20 cellular contexts compared by ENCODE assay signal in genomic region chr4:128229458-128229805, GRCh38. TPM values are rescaled to one million over a fixed set of nuclear protein-coding genes. Genes with fewer than 3 reads are reported as not detected.
DNase-seq lines count a peak whose midpoint lies in the region; ATAC-seq and TF ChIP-seq lines count a peak whose summit lies in the region.
"Had no signal": no experiment of that assay in that cellular context is flagged by ENCODE, and none has a peak within 500 bp of the region (broad histone marks: within the 10 kb centered on the region; RNA-seq: fewer than 3 reads in every experiment).

No MANE protein-coding gene starts in this region.

- 0 out of 2 replicates have a peak overlapping the region, but pooled peaks have one; percentile 27 for H3K14ac ChIP-seq in IMR-90 (replicated peaks; ENCODE audit: low read depth, low read length)

- H3K27ac ChIP-seq in IMR-90 (ENCODE audit: insufficient read depth, low read length) (no peak overlapping the region), epithelial cell of prostate (peak overlapping the region; percentile 43)
- H3K27ac ChIP-seq: heart left ventricle, psoas muscle had no signal

- in situ Hi-C loops in IMR-90 (cut with MboI; ENCODE audit: low sequenced_read_pairs) = no loop called here

- TF ChIP-seq RAD21 in IMR-90 (IDR thresholded peaks at IDR 0.05; ENCODE audit: low read length) = no peak

- H3K27me3 ChIP-seq in IMR-90 (ENCODE audit: control insufficient read depth, insufficient read depth, low read length) = no peaks in the 10 kb centered on the region
- H3K27me3 ChIP-seq: heart left ventricle had no signal

- H3K79me1 ChIP-seq in IMR-90 (ENCODE audit: low read depth in 1 of 2, low read length in 2 of 2) = no peaks in the 10 kb centered on the region; a peak in 1 of 4 replicates

- peak overlapping the region; percentile 67 for H2BK120ac ChIP-seq in IMR-90 (ENCODE audit: low read depth, low read length)

- no peak for TF ChIP-seq CTCF in IMR-90 (conservative IDR thresholded peaks at IDR 0.05; ENCODE audit: low read depth, low read length)
- no peak for TF ChIP-seq CTCF in osteocyte (IDR thresholded peaks at IDR 0.05)

- no peak overlapping the region for H2AFZ ChIP-seq in IMR-90 (replicated peaks; ENCODE audit: low read length, poor library complexity)

- no peak overlapping the region for H3K56ac ChIP-seq in IMR-90 (ENCODE audit: extremely low read depth, insufficient read depth, low read length)

- no peaks in the 10 kb centered on the region for H3K36me3 Mint-ChIP-seq in osteocyte (ENCODE audit: unreplicated experiment)
- H3K36me3 Mint-ChIP-seq: activated naive CD4-positive, alpha-beta T cell treated with anti-CD3 and anti-CD28 coated beads, Interleukin-2, amount 10 ng/mL, durations not matched to agents 7 days and 5 days; memory B cell; natural killer cell treated with Interleukin-12 subunit alpha and Interleukin-12 subunit beta and Interleukin-15 and Interleukin-18, amount 100 ng/mL, for 72 hours had no signal

- H3K4me1 Mint-ChIP-seq in osteocyte (ENCODE audit: unreplicated experiment) = peaks cover 36% of the 10 kb centered on the region
- H3K4me1 Mint-ChIP-seq: activated CD4-positive, alpha-beta memory T cell treated with anti-CD3 and anti-CD28 coated beads, Interleukin-2, amount 10 ng/mL, durations not matched to agents 7 days and 5 days; activated naive CD4-positive, alpha-beta T cell treated with anti-CD3 and anti-CD28 coated beads, Interleukin-2, amount 10 ng/mL, durations not matched to agents 7 days and 5 days; memory B cell had no signal

- H3K18ac ChIP-seq in IMR-90 (ENCODE audit: low read depth, low read length) = peak overlapping the region; percentile 86; the same call in 1 of the 2 replicates

- no peak overlapping the region for H3K4me3 Mint-ChIP-seq in osteocyte (ENCODE audit: unreplicated experiment)
- H3K4me3 Mint-ChIP-seq: activated CD4-positive, alpha-beta memory T cell treated with anti-CD3 and anti-CD28 coated beads, Interleukin-2, amount 10 ng/mL, durations not matched to agents 7 days and 5 days; activated naive CD4-positive, alpha-beta T cell treated with anti-CD3 and anti-CD28 coated beads, Interleukin-2, amount 10 ng/mL, durations not matched to agents 7 days and 5 days; memory B cell; natural killer cell treated with Interleukin-12 subunit alpha and Interleukin-12 subunit beta and Interleukin-15 and Interleukin-18, amount 100 ng/mL, for 72 hours had no signal

- peak overlapping the region; percentile 84 for H3K27ac Mint-ChIP-seq in osteocyte (ENCODE audit: unreplicated experiment)
- H3K27ac Mint-ChIP-seq: activated CD4-positive, alpha-beta memory T cell treated with anti-CD3 and anti-CD28 coated beads, Interleukin-2, amount 10 ng/mL, durations not matched to agents 7 days and 5 days; activated naive CD4-positive, alpha-beta T cell treated with anti-CD3 and anti-CD28 coated beads, Interleukin-2, amount 10 ng/mL, durations not matched to agents 7 days and 5 days; memory B cell; natural killer cell treated with Interleukin-12 subunit alpha and Interleukin-12 subunit beta and Interleukin-15 and Interleukin-18, amount 100 ng/mL, for 72 hours had no signal

- H3K27me3 Mint-ChIP-seq in osteocyte (ENCODE audit: unreplicated experiment) = no peaks in the 10 kb centered on the region
- H3K27me3 Mint-ChIP-seq: activated CD4-positive, alpha-beta memory T cell treated with anti-CD3 and anti-CD28 coated beads, Interleukin-2, amount 10 ng/mL, durations not matched to agents 7 days and 5 days had no signal

- no peak overlapping the region for H2AK5ac ChIP-seq in IMR-90 (ENCODE audit: low read depth, low read length)

- no peaks in the 10 kb centered on the region for H4K20me1 ChIP-seq in IMR-90 (ENCODE audit: insufficient read depth, low read length)

- no peak overlapping the region for H3K4me2 ChIP-seq in IMR-90 (ENCODE audit: low read depth, low read length)

- H3K4me1 ChIP-seq in IMR-90 (ENCODE audit: control insufficient read depth, insufficient read depth, low read length) = peaks cover 16% of the 10 kb centered on the region
- H3K4me1 ChIP-seq: heart left ventricle, psoas muscle had no signal

- peak overlapping the region; percentile 61; the same call in 1 of the 2 replicates for H4K91ac ChIP-seq in IMR-90 (ENCODE audit: insufficient read depth, low read depth, low read length)

- peaks cover 2% of the 10 kb centered on the region; the same call in 1 of the 2 replicates for H3K9me1 ChIP-seq in IMR-90 (ENCODE audit: insufficient read depth, low read length)

- peak overlapping the region; percentile 27 for H2BK5ac ChIP-seq in IMR-90 (ENCODE audit: low read depth, low read length, poor library complexity, severe bottlenecking)

- H3K23ac ChIP-seq in IMR-90 (ENCODE audit: low read depth, low read length) = no peak overlapping the region

- TF ChIP-seq POLR2A in IMR-90 (IDR thresholded peaks at IDR 0.05; ENCODE audit: low read depth, low read length) = no peak

- H3K4ac ChIP-seq in IMR-90 (ENCODE audit: low read depth, low read length) = peak overlapping the region; percentile 11; the same call in 1 of the 2 replicates

- dilution Hi-C loops in IMR-90 (cut with HindIII; ENCODE audit: low sequenced_read_pairs, unreplicated experiment) = no loop called here

- peak overlapping the region; percentile 48 for H2BK20ac ChIP-seq in IMR-90 (ENCODE audit: low read depth, low read length)

- peaks cover 5% of the 10 kb centered on the region for H3K9me3 Mint-ChIP-seq in osteocyte (ENCODE audit: unreplicated experiment)
- H3K9me3 Mint-ChIP-seq: activated CD4-positive, alpha-beta memory T cell treated with anti-CD3 and anti-CD28 coated beads, Interleukin-2, amount 10 ng/mL, durations not matched to agents 7 days and 5 days; activated naive CD4-positive, alpha-beta T cell treated with anti-CD3 and anti-CD28 coated beads, Interleukin-2, amount 10 ng/mL, durations not matched to agents 7 days and 5 days; memory B cell; natural killer cell treated with Interleukin-12 subunit alpha and Interleukin-12 subunit beta and Interleukin-15 and Interleukin-18, amount 100 ng/mL, for 72 hours had no signal

- CTCF ChIA-PET in IMR-90 (lab: Yijun Ruan, JAX) = interaction anchor here (0.5 to 0.7 kb wide), 2 partner anchors 12 to 165 kb away, joined by 3 read pairs; no protein-coding TSS in a partner anchor

- peak overlapping the region; percentile 79; the same call in 1 of the 2 replicates for H4K5ac ChIP-seq in IMR-90 (ENCODE audit: low read depth, low read length)

- ATAC-seq in IMR-90 (ENCODE audit: low read depth) = no peak
- ATAC-seq: heart left ventricle; natural killer cell treated with Interleukin-12 subunit alpha and Interleukin-12 subunit beta and Interleukin-15 and Interleukin-18, amount 100 ng/mL, for 72 hours; psoas muscle had no signal

- peak overlapping the region in 1 of 2 experiments; percentile 31; a peak in 1 of 4 replicates for H4K8ac ChIP-seq in IMR-90 (ENCODE audit: low read depth in 2 of 2, low read length in 2 of 2)

- H3K36me3 ChIP-seq in IMR-90 (ENCODE audit: control insufficient read depth, insufficient read depth, low read length) = no peaks in the 10 kb centered on the region
- H3K36me3 ChIP-seq: heart left ventricle had no signal

- no peak overlapping the region for H3K9ac ChIP-seq in IMR-90 (ENCODE audit: low read depth, low read length)

- no CpG with 5 or more reads among the region's 3 CpGs for WGBS in IMR-90 (ENCODE audit: extremely low coverage in 2 of 2, insufficient read length in 1 of 2), 2 experiments

- intact Hi-C loops in IMR-90 (cut with micrococcal nuclease) = loop anchor here (5.0 kb wide), 1 partner anchor 158 kb away; no protein-coding TSS in a partner anchor

- H2AK9ac ChIP-seq in IMR-90 (replicated peaks; ENCODE audit: low read depth, low read length, poor library complexity) = no peak overlapping the region

- BruUV-seq in IMR-90 (replicated peaks; lab: Mats Ljungman, UMichigan) = no TSS peak

- peak; percentile 43 for DNase-seq in IMR-90
- DNase-seq in NCI-H82 (lab: John Stamatoyannopoulos, UW) = peak; percentile 97
- DNase-seq in epithelial cell of prostate (ENCODE audit: low read depth, low spot score) = peak; percentile 39
- no peak for DNase-seq in osteocyte (ENCODE audit: extremely low spot score, unreplicated experiment)
- DNase-seq in SHP77 (lab: John Stamatoyannopoulos, UW) = no peak
- DNase-seq in NCI-H2029 (lab: John Stamatoyannopoulos, UW) = no peak
- DNase-seq in 8988T = no peak
- DNase-seq: activated CD4-positive, alpha-beta memory T cell treated with anti-CD3 and anti-CD28 coated beads, Interleukin-2, amount 10 ng/mL, durations not matched to agents 7 days and 5 days; activated naive CD4-positive, alpha-beta T cell treated with anti-CD3 and anti-CD28 coated beads, Interleukin-2, amount 10 ng/mL, durations not matched to agents 7 days and 5 days; activated T-cell treated with anti-CD3 and anti-CD28 coated beads, Interleukin-2, amount 50 U/mL, for 1 hour; Calu3; heart left ventricle; islet precursor cell; KG1; NCI-H1092; psoas muscle; SHP77 treated with DMSO at 0.1 percent for 48 hours; T-helper 1 cell had no signal

- no peaks in the 10 kb centered on the region for H3K9me3 ChIP-seq in IMR-90 (ENCODE audit: control insufficient read depth, insufficient read depth, low read length)
- H3K9me3 ChIP-seq: psoas muscle had no signal

- H3K4me3 ChIP-seq in IMR-90 (ENCODE audit: insufficient read depth, low read depth, low read length) = no peak overlapping the region
- H3K4me3 ChIP-seq: heart left ventricle, psoas muscle had no signal

- peak overlapping the region; percentile 36; the same call in 1 of the 3 replicates for H2BK15ac ChIP-seq in IMR-90 (ENCODE audit: low read depth, low read length)

- POLR2A ChIA-PET in IMR-90 (lab: Charles Lee; ENCODE audit: unreplicated experiment) = no interaction called here

TF ChIP-seq in IMR-90, 13 proteins besides CTCF, POLR2A, EP300 and RAD21:
- no peak for TF ChIP-seq BHLHE40 (IDR thresholded peaks at IDR 0.05; ENCODE audit: low read depth, low read length)
- TF ChIP-seq MAFK (IDR thresholded peaks at IDR 0.05; ENCODE audit: low read depth, low read length) = no peak
- TF ChIP-seq FOS (IDR thresholded peaks at IDR 0.05; ENCODE audit: low read depth, low read length) = no peak
- TF ChIP-seq RFX5 (IDR thresholded peaks at IDR 0.05; ENCODE audit: low read depth, low read length) = no peak

RNA-seq across cellular contexts. Expression of gene PGRMC2, which starts 58.2 kb away (rescaled TPM):
- total RNA-seq in IMR-90 (2012; rRNA removed) (13.4 and 24.4 TPM in 2 replicates), osteocyte (79.2 and 88.9 TPM in 2 replicates)
- 21.9 and 40.7 TPM in 2 replicates for polyA plus RNA-seq in IMR-90 (2012; rRNA removed)
- 8.0 and 8.9 TPM in 2 replicates for polyA plus RNA-seq in IMR-90 (2012; cell fraction: cytosol; rRNA removed)
- 2.2 and 19.3 TPM in 2 replicates for polyA plus RNA-seq in IMR-90 (2012; cell fraction: nucleus; rRNA removed; ENCODE audit: low replicate concordance)

Comparison
In these comparisons a context has a peak if more than half of its experiments do, and no peak if none do; other contexts are left out.
1. DNase-seq: peak in IMR-90 (single experiment), NCI-H82 (single experiment) and epithelial cell of prostate (single experiment); none in osteocyte (single experiment), SHP77 (0 of 2), NCI-H2029 (single experiment) and 8988T (single experiment).